Comparison of ENCODE assay signal across 23 cellular contexts in the genomic region with DNA sequence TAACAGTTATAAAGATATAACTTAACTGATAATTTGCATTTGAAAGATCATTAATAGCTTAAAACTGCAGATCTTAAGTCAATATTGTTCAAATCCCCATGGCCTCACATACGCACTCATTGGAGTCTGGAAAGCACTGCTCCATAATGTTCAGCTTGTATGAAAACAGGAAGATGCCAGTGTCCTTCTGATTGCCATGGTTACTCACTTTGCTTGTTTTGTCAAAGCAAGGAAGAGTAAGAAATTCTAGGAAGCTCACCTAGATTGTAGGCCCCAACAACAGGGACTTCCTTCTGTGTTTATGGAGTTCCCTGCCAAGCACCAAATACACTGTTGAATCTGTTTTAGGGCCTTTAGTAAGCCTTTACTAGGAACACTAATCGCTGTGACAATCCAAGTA. TPM values are rescaled to one million over a fixed set of nuclear protein-coding genes. Genes with fewer than 3 reads are reported as not detected.
A peak's percentile ranks its signal among the peaks of the same experiment; 100 is the strongest.
DNase-seq lines count a peak whose midpoint lies in the region; ATAC-seq, FAIRE-seq and TF ChIP-seq lines count a peak whose summit lies in the region.
"Had no signal": no experiment of that assay in that cellular context is flagged by ENCODE, and none has a peak within 500 bp of the region (broad histone marks: within the 10 kb centered on the region; RNA-seq: fewer than 3 reads in every experiment).

No MANE protein-coding gene starts in this region.

- H3K9me3 ChIP-seq in A549: no peaks in the 10 kb centered on the region
- H3K9me3 ChIP-seq in CD4-positive, alpha-beta T cell (ENCODE audit: control insufficient read depth, low read length): no peaks in the 10 kb centered on the region
- H3K9me3 ChIP-seq: BE2C had no signal

- no peaks in the 10 kb centered on the region for H3K4me1 ChIP-seq in A549
- H3K4me1 ChIP-seq: BE2C had no signal

- TF ChIP-seq EP300 in A549 (IDR thresholded peaks at IDR 0.05): no peak

- H3K4me3 Mint-ChIP-seq in CD4-positive, alpha-beta T cell: no peak overlapping the region
- H3K4me3 Mint-ChIP-seq: CD8-positive, alpha-beta T cell had no signal

- CTCF ChIA-PET in A549 (lab: Yijun Ruan, JAX): interaction anchor here (0.6 to 1.4 kb wide), 4 partner anchors 13 to 1114 kb away, joined by 3 to 6 read pairs (median 4); no protein-coding TSS in a partner anchor
- CTCF ChIA-PET in CD4-positive, alpha-beta T cell (lab: Charles Lee): no interaction called here

- H3K27me3 ChIP-seq in CD4-positive, alpha-beta T cell (ENCODE audit: control insufficient read depth, insufficient read depth, low read length): no peaks in the 10 kb centered on the region
- H3K27me3 ChIP-seq in brain microvascular endothelial cell (replicated peaks): no peaks in the 10 kb centered on the region
- H3K27me3 ChIP-seq: BE2C had no signal

- intact Hi-C loops in CD4-positive, alpha-beta T cell (cut with DNase I, micrococcal nuclease): no loop called here

- H3K36me3 Mint-ChIP-seq in CD4-positive, alpha-beta T cell (ENCODE audit: low read depth): peaks cover 67% of the 10 kb centered on the region

- peak in 1 of 2 experiments; percentile 10; a peak in 1 of 6 replicates for ATAC-seq in A549
- ATAC-seq in CD4-positive, alpha-beta T cell (ENCODE audit: poor library complexity): no peak
- ATAC-seq in HG03521 (IDR thresholded peaks at IDR 0.05; ENCODE audit: unreplicated experiment): no peak
- no peak for ATAC-seq in HG03565 (IDR thresholded peaks at IDR 0.05; ENCODE audit: unreplicated experiment)
- ATAC-seq: CD8-positive, alpha-beta T cell; GM12878 had no signal

- no peak overlapping the region for H3K27ac ChIP-seq in A549
- H3K27ac ChIP-seq in CD4-positive, alpha-beta T cell (ENCODE audit: low read depth, low read length): no peak overlapping the region
- peak overlapping the region; percentile 28 for H3K27ac ChIP-seq in brain microvascular endothelial cell

- in situ Hi-C loops in brain microvascular endothelial cell (cut with HindIII; ENCODE audit: low pct_ligation_motif_present, low sequenced_read_pairs): no loop called here

- H3K27me3 Mint-ChIP-seq in CD4-positive, alpha-beta T cell: no peaks in the 10 kb centered on the region

- no peak overlapping the region for H3K4me3 ChIP-seq in A549
- H3K4me3 ChIP-seq in brain microvascular endothelial cell (ENCODE audit: low read depth, low read length): no peak overlapping the region
- H3K4me3 ChIP-seq: GM12878 had no signal

- no peak for FAIRE-seq in A549 (lab: Jason Lieb, UNC)
- FAIRE-seq: GM18507 had no signal

- H3K4me1 Mint-ChIP-seq in CD4-positive, alpha-beta T cell (ENCODE audit: low read depth): no peaks in the 10 kb centered on the region

- no peak for DNase-seq in A549 (ENCODE audit: low read depth in 1 of 2, low spot score in 1 of 2)
- DNase-seq in CD4-positive, alpha-beta T cell: no peak
- DNase-seq in brain microvascular endothelial cell: peak; percentile 27
- peak; percentile 21 for DNase-seq in iris pigment epithelial cell (ENCODE audit: low read depth)
- no peak for DNase-seq in stimulated activated CD4-positive, alpha-beta T cell treated with anti-CD3 and anti-CD28 coated beads, Interleukin-4, amount 100 ng/mL, for 4 hours
- no peak for DNase-seq in HK-2 (ENCODE audit: unreplicated experiment)
- DNase-seq: BE2C; CD8-positive, alpha-beta T cell; GDM1; H7; KBM-7; NCI-H1436 treated with DMSO at 0.1 percent for 48 hours; NCI-H2029 treated with DMSO at 0.1 percent for 48 hours; NCI-H2171 treated with DMSO at 0.1 percent for 48 hours; NCI-H446 treated with DMSO at 0.1 percent for 48 hours; NCI-H748 treated with DMSO at 0.1 percent for 48 hours; OCI-M1; RPMI8226; SIG-M5 had no signal

- 96% methylated on average over 2 of the region's 2 CpGs for WGBS in A549 (ENCODE audit: missing lambda C conversion rate)

- no peaks in the 10 kb centered on the region for H3K9me3 Mint-ChIP-seq in CD4-positive, alpha-beta T cell
- H3K9me3 Mint-ChIP-seq: CD8-positive, alpha-beta T cell had no signal

- POLR2A ChIA-PET in A549 (lab: Yijun Ruan, JAX): interaction anchor here (2.6 kb wide), 1 partner anchor 12 kb away, joined by 20 read pairs; a partner anchor contains a TSS
- POLR2A ChIA-PET in CD4-positive, alpha-beta T cell (lab: Charles Lee): interaction anchor here (1.6 kb wide), 1 partner anchor 11 kb away, joined by 3 read pairs; a partner anchor contains a TSS

- peaks cover 20% of the 10 kb centered on the region for H3K36me3 ChIP-seq in brain microvascular endothelial cell (replicated peaks)

- TF ChIP-seq CTCF in A549 (IDR thresholded peaks at IDR 0.05) (no peak), brain microvascular endothelial cell (IDR thresholded peaks at IDR 0.05; ENCODE audit: low read depth, low read length, missing control alignments) (no peak)
- TF ChIP-seq CTCF in CD4-positive, alpha-beta T cell (IDR thresholded peaks at IDR 0.05): no peak

- no peak overlapping the region for H3K4me2 ChIP-seq in A549

- TF ChIP-seq RAD21 in A549 (conservative IDR thresholded peaks at IDR 0.05 in 1 of 2, IDR thresholded peaks at IDR 0.05 in 1 of 2): no peak

- TF ChIP-seq POLR2A in A549 (IDR thresholded peaks at IDR 0.05; ENCODE audit: low read length): no peak

- H3K27ac Mint-ChIP-seq in CD4-positive, alpha-beta T cell: peak overlapping the region; percentile 24

TF ChIP-seq in A549, 52 proteins besides CTCF, POLR2A, EP300 and RAD21:
- TF ChIP-seq ESRRA (IDR thresholded peaks at IDR 0.05; ENCODE audit: borderline replicate concordance, low read length) (no peak), TFCP2L1 (CRISPR knock-in tag; IDR thresholded peaks at IDR 0.05) (0 out of 2 replicates have a peak, but pooled peaks have one; percentile 47)

RNA-seq across cellular contexts. Expression of a gene that starts 10.9 kb away (rescaled TPM):
- 1,735 and 1,903 TPM in 2 replicates for polyA plus RNA-seq in A549 (2011; rRNA removed)
- polyA plus RNA-seq in A549 (2012; cell fraction: cytosol; rRNA removed): 363 and 466 TPM in 2 replicates
- polyA plus RNA-seq in A549 (2012; cell fraction: nucleus; rRNA removed): 357 and 566 TPM in 2 replicates
- polyA plus RNA-seq in A549 (2017; fragmentation: RNase III; extraction: RNeasy Plus Mini Kit Qiagen cat#74134 plus additional on column Dnase treatment): 376 to 421 TPM (median 410 TPM) in 3 replicates
- 384 and 446 TPM in 2 replicates for polyA minus RNA-seq in A549 (2011; rRNA and poly(A)+ RNA removed)
- total RNA-seq in CD4-positive, alpha-beta T cell: 100 to 1,000 TPM; 865 to 867 TPM

RNA-seq across cellular contexts. Expression of a gene that starts 11.3 kb away (rescaled TPM):
- polyA plus RNA-seq in A549 (2011; rRNA removed) (3.0 TPM in 2 replicates), A549 (2017; fragmentation: RNase III; extraction: RNeasy Plus Mini Kit Qiagen cat#74134 plus additional on column Dnase treatment) (1.0 to 1.3 TPM (median 1.1 TPM) in 3 replicates)
- polyA plus RNA-seq in A549 (2012; cell fraction: cytosol; rRNA removed): 0.33 and 0.60 TPM in 2 replicates
- 0.52 and 0.72 TPM in 2 replicates for polyA plus RNA-seq in A549 (2012; cell fraction: nucleus; rRNA removed)
- 13.4 and 15.1 TPM in 2 replicates for polyA minus RNA-seq in A549 (2011; rRNA and poly(A)+ RNA removed)
- total RNA-seq in CD4-positive, alpha-beta T cell: 10 to 100 TPM; 15.1 to 16.0 TPM

RNA-seq across cellular contexts. Expression of a gene that starts 32.2 kb away (rescaled TPM):
- 15.6 and 20.2 TPM in 2 replicates for polyA plus RNA-seq in A549 (2011; rRNA removed)
- polyA plus RNA-seq in A549 (2012; cell fraction: cytosol; rRNA removed): 5.8 and 6.4 TPM in 2 replicates
- 2.6 and 3.2 TPM in 2 replicates for polyA plus RNA-seq in A549 (2012; cell fraction: nucleus; rRNA removed)
- polyA plus RNA-seq in A549 (2017; fragmentation: RNase III; extraction: RNeasy Plus Mini Kit Qiagen cat#74134 plus additional on column Dnase treatment): 10.8 to 12.5 TPM (median 11.3 TPM) in 3 replicates
- 12.7 and 15.4 TPM in 2 replicates for polyA minus RNA-seq in A549 (2011; rRNA and poly(A)+ RNA removed)
- total RNA-seq in CD4-positive, alpha-beta T cell: 1 to 10 TPM; 3.8 to 4.7 TPM

RNA-seq across cellular contexts. Expression of a gene that starts 32.4 kb away (rescaled TPM):
- polyA plus RNA-seq in A549 (2011; rRNA removed) (67.0 and 70.4 TPM in 2 replicates), A549 (2017; fragmentation: RNase III; extraction: RNeasy Plus Mini Kit Qiagen cat#74134 plus additional on column Dnase treatment) (42.9 to 43.3 TPM (median 43.1 TPM) in 3 replicates)
- 25.1 and 26.1 TPM in 2 replicates for polyA plus RNA-seq in A549 (2012; cell fraction: cytosol; rRNA removed)
- polyA plus RNA-seq in A549 (2012; cell fraction: nucleus; rRNA removed): 19.9 and 31.3 TPM in 2 replicates
- 50.1 and 53.4 TPM in 2 replicates for polyA minus RNA-seq in A549 (2011; rRNA and poly(A)+ RNA removed)
- 1 to 10 TPM; 1.7 TPM for total RNA-seq in CD4-positive, alpha-beta T cell

Comparison
In these comparisons a context has a peak if more than half of its experiments do, and no peak if none do; other contexts are left out.
1. DNase-seq: peak in brain microvascular endothelial cell (single experiment) and iris pigment epithelial cell (single experiment); none in A549 (0 of 2), CD4-positive, alpha-beta T cell (0 of 10), stimulated activated CD4-positive, alpha-beta T cell treated with anti-CD3 and anti-CD28 coated beads, Interleukin-4, amount 100 ng/mL, for 4 hours (0 of 2) and HK-2 (single experiment).